Comparison of ENCODE assay signal across 22 cellular contexts in genomic region chr13:29239653-29240525, GRCh38.
"Had no signal": no experiment of that assay in that cellular context is flagged by ENCODE, and none has a peak within 500 bp of the region (broad histone marks: within the 10 kb centered on the region; RNA-seq: fewer than 3 reads in every experiment).

No MANE protein-coding gene starts in this region.

- H3K4me1 ChIP-seq: foreskin keratinocyte, gastroesophageal sphincter, heart right ventricle, lower lobe of right lung, psoas muscle, sigmoid colon, tibial nerve, upper lobe of left lung had no signal

- H3K27me3 ChIP-seq: foreskin keratinocyte, gastroesophageal sphincter, heart right ventricle, ovary, sigmoid colon, tibial nerve, upper lobe of left lung had no signal

- ATAC-seq: esophagus mucosa; foreskin keratinocyte; gastroesophageal sphincter; heart right ventricle; left cardiac atrium; left ventricle myocardium superior; lower lobe of right lung; psoas muscle; right cardiac atrium; stimulated activated naive B cell treated with anti-CD40 and anti-IgM and Interleukin-4, amounts not matched to agents 10 μg/mL and 1 μg/mL and 100 μg/mL, for 72 hours had no signal

- H3K27ac ChIP-seq: dorsolateral prefrontal cortex, epithelial cell of prostate, foreskin keratinocyte, gastroesophageal sphincter, heart right ventricle, lower lobe of right lung, ovary, psoas muscle, sigmoid colon, thoracic aorta, tibial nerve, upper lobe of left lung had no signal

- H3K4me3 ChIP-seq: dorsolateral prefrontal cortex, gastroesophageal sphincter, heart right ventricle, lower lobe of right lung, ovary, psoas muscle, sigmoid colon, thoracic aorta, tibial nerve, upper lobe of left lung had no signal

- DNase-seq: dorsolateral prefrontal cortex; effector CD4-positive, alpha-beta T cell; foreskin keratinocyte; heart right ventricle; hippocampal formation; left cardiac atrium; left ventricle myocardium superior; lower lobe of right lung; natural killer cell; occipital lobe; ovary; posterior cingulate gyrus; psoas muscle; right cardiac atrium; sigmoid colon; stimulated activated naive B cell treated with anti-CD40 and anti-IgM and Interleukin-4, amounts not matched to agents 10 μg/mL and 1 μg/mL and 100 μg/mL, for 72 hours; upper lobe of left lung had no signal

- H3K36me3 ChIP-seq: gastroesophageal sphincter, heart right ventricle, lower lobe of right lung, ovary, sigmoid colon, thoracic aorta, tibial nerve, upper lobe of left lung had no signal

- H3K9me3 ChIP-seq: gastroesophageal sphincter, heart right ventricle, lower lobe of right lung, ovary, psoas muscle, sigmoid colon, thoracic aorta, tibial nerve, upper lobe of left lung had no signal
